In genomic region chrX:68894142-68894512, GRCh38 we compare ENCODE assay signal across 11 cellular contexts.
A peak's percentile ranks its signal among the peaks of the same experiment; 100 is the strongest.
DNase-seq lines count a peak whose midpoint lies in the region; ATAC-seq and TF ChIP-seq lines count a peak whose summit lies in the region.
"Had no signal": no experiment of that assay in that cellular context is flagged by ENCODE, and none has a peak within 500 bp of the region (broad histone marks: within the 10 kb centered on the region; RNA-seq: fewer than 3 reads in every experiment).

No MANE protein-coding gene starts in this region.

- peak overlapping the region in 5 of 8 donors; percentile 49 to 81 (median 80) for H3K4me3 Mint-ChIP-seq in naive B cell

- H3K4me3 ChIP-seq in esophagus squamous epithelium: peak overlapping the region in 2 of 4 donors; percentile 24 to 38
- H3K4me3 ChIP-seq in tibial artery: peak overlapping the region; percentile 34 to 39

- peaks cover 0 to 4% (median 0%) of the 10 kb centered on the region in 3 donors for H3K27me3 Mint-ChIP-seq in naive B cell

- H3K27ac Mint-ChIP-seq in naive B cell: peak overlapping the region in 2 of 6 donors; percentile 1 to 76
- H3K27ac Mint-ChIP-seq: activated T-cell treated with anti-CD3 and anti-CD28 coated beads, Interleukin-2, amount 50 U/mL, for 72 hours had no signal

- H3K9me3 Mint-ChIP-seq in naive B cell: peaks cover 0 to 6% (median 0%) of the 10 kb centered on the region in 7 donors
- H3K9me3 Mint-ChIP-seq: activated T-cell treated with anti-CD3 and anti-CD28 coated beads, Interleukin-2, amount 50 U/mL, for 72 hours had no signal

- WGBS in esophagus squamous epithelium, 2 donors: 75% methylated on average over 2 of the region's 8 CpGs; no CpG with 5 or more reads in 1 of the 2 donors

- TF ChIP-seq CTCF in esophagus squamous epithelium (IDR thresholded peaks at IDR 0.05) (no peak), tibial artery (IDR thresholded peaks at IDR 0.05) (no peak)

- peaks cover 0 to 6% (median 0%) of the 10 kb centered on the region in 3 donors for H3K4me1 Mint-ChIP-seq in naive B cell

- DNase-seq in NCI-H2227 treated with DMSO at 0.1 percent for 48 hours (lab: John Stamatoyannopoulos, UW) (peak; percentile 40), NCI-H2227 (lab: John Stamatoyannopoulos, UW; ENCODE audit: unreplicated experiment) (no peak), esophagus squamous epithelium (lab: John Stamatoyannopoulos, UW) (no peak), naive B cell (no peak), tibial artery (peak in 1 of 2 donors; percentile 64), kidney glomerular epithelial cell (lab: John Stamatoyannopoulos, UW) (no peak), NCI-H524 (lab: John Stamatoyannopoulos, UW) (no peak)
- DNase-seq: 8988T had no signal

- H3K9me3 ChIP-seq in esophagus squamous epithelium (no peaks in the 10 kb centered on the region), tibial artery (no peaks in the 10 kb centered on the region)

- H3K4me1 ChIP-seq in esophagus squamous epithelium (peaks cover 6 to 41% (median 13%) of the 10 kb centered on the region in 3 donors), tibial artery (peaks cover 0 to 24% (median 17%) of the 10 kb centered on the region in 4 donors)

- intact Hi-C loops in esophagus squamous epithelium (cut with DNase I): no loop called here
- intact Hi-C loops in tibial artery (cut with DNase I; ENCODE audit: low total_unique reads): no loop called here

- H3K36me3 ChIP-seq in esophagus squamous epithelium: no peaks in the 10 kb centered on the region
- no peaks in the 10 kb centered on the region for H3K36me3 ChIP-seq in tibial artery

- TF ChIP-seq POLR2A in esophagus squamous epithelium (IDR thresholded peaks at IDR 0.05): no peak

- H3K27me3 ChIP-seq in esophagus squamous epithelium: no peaks in the 10 kb centered on the region
- no peaks in the 10 kb centered on the region for H3K27me3 ChIP-seq in tibial artery

- peak in 1 of 2 donors; percentile 16 for ATAC-seq in naive B cell (ENCODE audit: low read depth in 2 of 2)
- ATAC-seq in GM19023 (IDR thresholded peaks at IDR 0.05; ENCODE audit: unreplicated experiment): no peak
- ATAC-seq: HCT116 had no signal

- H3K36me3 Mint-ChIP-seq in naive B cell: no peaks in the 10 kb centered on the region

- H3K27ac ChIP-seq in esophagus squamous epithelium (peak overlapping the region; percentile 81 to 90 (median 86)), tibial artery (peak overlapping the region; percentile 82 to 91)
